ENCODE assay signal across 8 cellular contexts in genomic region chr2:11863513-11864328, GRCh38.
DNase-seq lines count a peak whose midpoint lies in the region; ATAC-seq and TF ChIP-seq lines count a peak whose summit lies in the region.

No MANE protein-coding gene starts in this region.

- peak overlapping the region; percentile 25 for H2AFZ ChIP-seq in trophoblast cell (ENCODE audit: insufficient read depth, low read length, poor library complexity)

- H3K4me1 ChIP-seq in trophoblast cell (ENCODE audit: control insufficient read depth in 1 of 2, insufficient read depth in 2 of 2, low read length in 2 of 2) = peaks cover 9 to 13% of the 10 kb centered on the region in 2 experiments
- H3K4me1 ChIP-seq in transverse colon = peaks cover 0 to 6% (median 2%) of the 10 kb centered on the region in 4 donors

- TF ChIP-seq CTCF in AG09309 (IDR thresholded peaks at IDR 0.05; ENCODE audit: control insufficient read depth, insufficient read depth, low read depth, low read length, missing control alignments) (peak; percentile 98), transverse colon (IDR thresholded peaks at IDR 0.05) (peak; percentile 92 to 99 (median 95))

- in situ Hi-C loops in transverse colon (cut with MboI; ENCODE audit: low pct_ligation_motif_present in 1 of 4, low pct_unique_long_range_greater_than_20kb in 1 of 4, low sequenced_read_pairs in 3 of 4) = loop anchor here in 2 of 4 donors (10.0 to 25.0 kb wide), 2 partner anchors 849 to 1141 kb away; partner anchors contain the start of gene TRIB2 (in 1 of the 2)

- no peak overlapping the region for H2BK120ac ChIP-seq in trophoblast cell (ENCODE audit: insufficient read depth, low read length, poor library complexity)

- peak; percentile 68 for DNase-seq in AG09309 (ENCODE audit: low read depth)
- DNase-seq in HT-29 (ENCODE audit: low spot score) = peak; percentile 79
- peak; percentile 55 to 71 for DNase-seq in SHP77 (lab: John Stamatoyannopoulos, UW)
- DNase-seq in activated naive CD4-positive, alpha-beta T cell treated with Interleukin-2 at 50 U/mL for 16 hours = peak; percentile 72
- DNase-seq in globus pallidus (ENCODE audit: low spot score) = peak; percentile 79
- DNase-seq in trophoblast cell = peak; percentile 16 to 61
- DNase-seq in transverse colon = peak; percentile 74

- H2BK5ac ChIP-seq in trophoblast cell (ENCODE audit: low read depth, low read length, poor library complexity) = no peak overlapping the region

- no peak overlapping the region for H4K8ac ChIP-seq in trophoblast cell (ENCODE audit: low read depth, low read length)

- no peak overlapping the region for H3K23ac ChIP-seq in trophoblast cell (ENCODE audit: low read length)

- H3K27ac ChIP-seq in trophoblast cell (ENCODE audit: low read depth, low read length) (peak overlapping the region; percentile 67), transverse colon (peak overlapping the region; percentile 13 to 51 (median 26))

- peak; percentile 47 for ATAC-seq in GM18909 (IDR thresholded peaks at IDR 0.05; ENCODE audit: poor library complexity, unreplicated experiment)

- TF ChIP-seq POLR2A in transverse colon (IDR thresholded peaks at IDR 0.05) = no peak

- H2AK5ac ChIP-seq in trophoblast cell (ENCODE audit: low read length) = no peak overlapping the region

- H3K18ac ChIP-seq in trophoblast cell (ENCODE audit: low read length) = no peak overlapping the region

- no peaks in the 10 kb centered on the region for H3K79me2 ChIP-seq in trophoblast cell (ENCODE audit: control insufficient read depth, insufficient read depth, low read length, poor library complexity)

- no peak overlapping the region for H3K14ac ChIP-seq in trophoblast cell (ENCODE audit: low read length)

- intact Hi-C loops in transverse colon (cut with DNase I; ENCODE audit: low total_unique reads) = no loop called here

- H3K27me3 ChIP-seq in trophoblast cell (ENCODE audit: insufficient read depth, low read length) = no peaks in the 10 kb centered on the region
- H3K27me3 ChIP-seq in transverse colon = no peaks in the 10 kb centered on the region

- H3K4me2 ChIP-seq in trophoblast cell (ENCODE audit: low read length) = no peak overlapping the region

- no peak overlapping the region for H2BK12ac ChIP-seq in trophoblast cell (ENCODE audit: low read length)

- H3K4me3 ChIP-seq in AG09309 (ENCODE audit: control insufficient read depth, low read depth, low read length) = no peak overlapping the region
- H3K4me3 ChIP-seq in trophoblast cell (ENCODE audit: low read depth, low read length) = no peak overlapping the region
- no peak overlapping the region for H3K4me3 ChIP-seq in transverse colon

- H3K4ac ChIP-seq in trophoblast cell (ENCODE audit: low read depth, low read length) = no peak overlapping the region

- H3K9me3 ChIP-seq in trophoblast cell (ENCODE audit: insufficient read depth, low read depth, low read length) (peaks cover 13% of the 10 kb centered on the region), transverse colon (no peaks in the 10 kb centered on the region)

- no peak overlapping the region for H3K9ac ChIP-seq in trophoblast cell (ENCODE audit: low read length)

- no peak overlapping the region for H4K12ac ChIP-seq in trophoblast cell (ENCODE audit: low read depth, low read length)

- no peak for TF ChIP-seq EP300 in transverse colon (IDR thresholded peaks at IDR 0.05; ENCODE audit: low read depth)

- H3K36me3 ChIP-seq in trophoblast cell (ENCODE audit: control insufficient read depth in 1 of 2, insufficient read depth in 2 of 2, low read length in 2 of 2) = peaks cover 0 to 1% of the 10 kb centered on the region in 2 experiments
- H3K36me3 ChIP-seq in transverse colon = no peaks in the 10 kb centered on the region

- peaks cover 4% of the 10 kb centered on the region for H3K79me1 ChIP-seq in trophoblast cell (ENCODE audit: low read length)

- WGBS in trophoblast cell (ENCODE audit: extremely low coverage, insufficient coverage, insufficient read length) = no CpG with 5 or more reads among the region's 12 CpGs
- 12 to 15% methylated on average over 8 to 12 of the region's 12 CpGs for WGBS in transverse colon (ENCODE audit: low coverage in 1 of 2), 2 donors

- peak overlapping the region; percentile 58 for H4K91ac ChIP-seq in trophoblast cell (ENCODE audit: low read depth, low read length)
